In the genomic region with DNA sequence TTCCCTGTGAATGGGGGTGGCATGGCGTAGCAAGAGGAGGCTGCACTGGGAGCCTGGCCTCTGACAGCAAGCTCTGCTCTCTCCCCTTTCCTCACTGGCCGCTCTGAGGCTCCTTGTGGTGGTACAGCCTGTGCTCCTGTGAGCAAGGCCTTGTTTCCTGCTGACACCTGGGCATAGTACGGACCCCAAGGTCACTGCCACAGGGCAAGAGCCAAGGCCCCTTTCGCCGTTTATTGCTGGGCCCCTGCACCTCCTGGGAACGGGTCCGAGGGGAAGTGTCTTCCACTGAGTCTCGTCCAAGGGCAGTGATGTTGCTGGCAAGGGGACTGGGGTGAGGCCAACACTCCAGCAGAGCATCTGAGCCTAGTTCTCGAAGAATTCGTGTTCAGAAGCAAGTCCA, we compare ENCODE assay signal across 23 cellular contexts.
"Had no signal": no experiment of that assay in that cellular context is flagged by ENCODE, and none has a peak within 500 bp of the region (broad histone marks: within the 10 kb centered on the region; RNA-seq: fewer than 3 reads in every experiment).

No MANE protein-coding gene starts in this region.

- FAIRE-seq: colon had no signal

- H3K9me3 Mint-ChIP-seq: activated naive CD4-positive, alpha-beta T cell treated with anti-CD3 and anti-CD28 coated beads, Interleukin-2, amount 10 ng/mL, durations not matched to agents 7 days and 5 days; activated naive CD8-positive, alpha-beta T cell treated with anti-CD3 and anti-CD28 coated beads, Interleukin-2, amount 50 U/mL, for 24 hours; brain; naive B cell; neural crest cell had no signal

- ATAC-seq: activated naive CD8-positive, alpha-beta T cell treated with anti-CD3 and anti-CD28 coated beads, Interleukin-2, amount 50 U/mL, for 24 hours; foreskin keratinocyte; left colon; T-helper 17 cell; upper lobe of right lung had no signal

- H3K4me3 ChIP-seq: spleen, thyroid gland, upper lobe of right lung had no signal

- H3K27me3 ChIP-seq: thyroid gland had no signal

- H3K4me1 Mint-ChIP-seq: brain, neural crest cell had no signal

- H3K4me1 ChIP-seq: foreskin keratinocyte, thyroid gland, upper lobe of right lung had no signal

- H3K4me3 Mint-ChIP-seq: activated naive CD4-positive, alpha-beta T cell treated with anti-CD3 and anti-CD28 coated beads, Interleukin-2, amount 10 ng/mL, durations not matched to agents 7 days and 5 days; activated naive CD8-positive, alpha-beta T cell treated with anti-CD3 and anti-CD28 coated beads, Interleukin-2, amount 50 U/mL, for 24 hours; brain; naive B cell; neural crest cell; T-helper 17 cell had no signal

- DNase-seq: activated CD4-positive, alpha-beta T cell treated with anti-CD3 and anti-CD28 coated beads for 4 hours; activated CD4-positive, alpha-beta T cell treated with anti-CD3 and anti-CD28 coated beads, Interleukin-2, amount 50 U/mL, for 48 hours; activated CD4-positive, CD25-positive, alpha-beta regulatory T cell; activated naive CD4-positive, alpha-beta T cell treated with anti-CD3 and anti-CD28 coated beads, Interleukin-2, amount 10 ng/mL, durations not matched to agents 7 days and 5 days; activated naive CD8-positive, alpha-beta T cell treated with anti-CD3 and anti-CD28 coated beads, Interleukin-2, amount 50 U/mL, for 24 hours; activated T-cell treated with anti-CD3 and anti-CD28 coated beads, Interleukin-2, amount 50 U/mL, for 48 hours; anterior cingulate cortex; caudate nucleus; effector memory CD4-positive, alpha-beta T cell; foreskin keratinocyte; hypothalamus; left colon; mesenchymal stem cell; naive B cell; spleen; stimulated activated CD4-positive, alpha-beta T cell treated with anti-CD3 and anti-CD28 coated beads, Interleukin-4, amount 100 ng/mL, for 1 hour; stimulated activated naive CD4-positive, alpha-beta T cell treated with Interleukin-2 at 50 U/mL for 16 hours; T-helper 17 cell; upper lobe of right lung had no signal

- H3K36me3 ChIP-seq: thyroid gland, upper lobe of right lung had no signal

- H3K9me3 ChIP-seq: spleen, thyroid gland, upper lobe of right lung had no signal

- H3K27ac ChIP-seq: foreskin keratinocyte, spleen, thyroid gland, upper lobe of right lung had no signal

- H3K27ac Mint-ChIP-seq: activated naive CD4-positive, alpha-beta T cell treated with anti-CD3 and anti-CD28 coated beads, Interleukin-2, amount 10 ng/mL, durations not matched to agents 7 days and 5 days; activated naive CD8-positive, alpha-beta T cell treated with anti-CD3 and anti-CD28 coated beads, Interleukin-2, amount 50 U/mL, for 24 hours; T-helper 17 cell had no signal

- H3K36me3 Mint-ChIP-seq: activated naive CD4-positive, alpha-beta T cell treated with anti-CD3 and anti-CD28 coated beads, Interleukin-2, amount 10 ng/mL, durations not matched to agents 7 days and 5 days; naive B cell had no signal
